ENCODE assay signal across 8 cellular contexts in genomic region chr1:239570878-239571277, GRCh38.
"Had no signal": no experiment of that assay in that cellular context is flagged by ENCODE, and none has a peak within 500 bp of the region (broad histone marks: within the 10 kb centered on the region; RNA-seq: fewer than 3 reads in every experiment).

No MANE protein-coding gene starts in this region.

- H3K4me3 ChIP-seq: GM23248, HAP-1 had no signal

- DNase-seq: GM23248, GOT3, H7, HFFc6 had no signal

- H3K4me3 Mint-ChIP-seq: HFFc6, IgD-negative memory B cell had no signal

- H3K36me3 Mint-ChIP-seq: IgD-negative memory B cell had no signal

- H3K9me3 ChIP-seq: HAP-1 had no signal

- H3K36me3 ChIP-seq: HAP-1 had no signal

- H3K27ac ChIP-seq: GM23248 had no signal

- H3K4me1 Mint-ChIP-seq: IgD-negative memory B cell had no signal

- H3K4me1 ChIP-seq: HAP-1 had no signal

- H3K27me3 Mint-ChIP-seq: IgD-negative memory B cell had no signal

- FAIRE-seq: HTR-8/SVneo had no signal

- ATAC-seq: HCT116 had no signal

- H3K27ac Mint-ChIP-seq: HFFc6, IgD-negative memory B cell had no signal
